In the genomic region with DNA sequence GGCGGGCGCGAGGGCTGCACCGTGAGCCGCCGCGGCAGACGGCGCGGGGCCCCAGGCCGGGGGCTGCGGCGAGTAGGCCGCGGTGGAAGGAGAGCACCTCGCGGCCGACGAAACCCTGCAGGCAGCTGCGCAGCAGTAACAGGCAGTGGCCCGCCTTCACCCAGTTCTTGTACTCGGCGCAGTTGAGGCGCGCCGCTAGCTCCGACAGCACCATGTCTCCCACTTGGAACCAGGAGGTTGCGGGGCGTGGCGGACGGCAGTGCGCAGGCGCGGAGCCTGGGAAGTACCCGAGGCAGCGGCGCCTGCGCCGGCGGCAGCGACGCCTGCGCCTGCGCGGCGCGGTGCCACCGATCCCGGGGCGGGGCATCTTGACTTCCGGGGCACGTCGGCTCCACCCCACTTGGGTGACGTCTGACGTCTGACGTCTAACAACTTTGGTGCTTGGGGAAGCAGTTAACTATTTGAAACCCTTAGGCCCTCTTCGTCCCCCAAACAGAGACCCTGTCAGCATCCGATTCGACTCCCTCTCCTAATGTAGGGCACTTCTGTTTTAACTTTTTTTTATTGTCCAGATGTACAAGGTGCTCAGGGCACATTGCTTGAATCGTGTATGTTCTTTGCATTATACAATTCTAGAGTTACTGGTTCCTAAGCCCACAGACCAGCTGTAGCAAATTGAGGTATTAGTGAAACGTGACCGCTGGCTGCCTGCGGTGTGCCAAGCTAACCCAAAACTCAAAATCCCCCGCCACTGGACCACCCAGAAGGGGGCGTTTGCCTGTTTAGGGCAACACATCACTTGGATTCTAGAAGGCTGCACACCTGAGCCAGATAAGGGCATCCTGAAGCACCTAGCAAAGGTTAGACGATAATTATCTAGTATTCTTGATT, we compare ENCODE assay signal across 1 cellular context.
TF ChIP-seq lines count a peak whose summit lies in the region.

Gene CXorf38, minus strand, starts transcription at position 255 of the 891 bp plus-strand sequence. Its CDS starts 41 bp downstream, at position 214.

TF ChIP-seq in A549, 52 proteins besides CTCF, POLR2A, EP300 and RAD21 (continued from another document):
- TF ChIP-seq, protein P1, sequence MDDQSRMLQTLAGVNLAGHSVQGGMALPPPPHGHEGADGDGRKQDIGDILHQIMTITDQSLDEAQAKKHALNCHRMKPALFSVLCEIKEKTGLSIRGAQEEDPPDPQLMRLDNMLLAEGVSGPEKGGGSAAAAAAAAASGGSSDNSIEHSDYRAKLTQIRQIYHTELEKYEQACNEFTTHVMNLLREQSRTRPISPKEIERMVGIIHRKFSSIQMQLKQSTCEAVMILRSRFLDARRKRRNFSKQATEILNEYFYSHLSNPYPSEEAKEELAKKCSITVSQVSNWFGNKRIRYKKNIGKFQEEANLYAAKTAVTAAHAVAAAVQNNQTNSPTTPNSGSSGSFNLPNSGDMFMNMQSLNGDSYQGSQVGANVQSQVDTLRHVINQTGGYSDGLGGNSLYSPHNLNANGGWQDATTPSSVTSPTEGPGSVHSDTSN (IDR thresholded peaks at IDR 0.05), result no peak
